In the genomic region with DNA sequence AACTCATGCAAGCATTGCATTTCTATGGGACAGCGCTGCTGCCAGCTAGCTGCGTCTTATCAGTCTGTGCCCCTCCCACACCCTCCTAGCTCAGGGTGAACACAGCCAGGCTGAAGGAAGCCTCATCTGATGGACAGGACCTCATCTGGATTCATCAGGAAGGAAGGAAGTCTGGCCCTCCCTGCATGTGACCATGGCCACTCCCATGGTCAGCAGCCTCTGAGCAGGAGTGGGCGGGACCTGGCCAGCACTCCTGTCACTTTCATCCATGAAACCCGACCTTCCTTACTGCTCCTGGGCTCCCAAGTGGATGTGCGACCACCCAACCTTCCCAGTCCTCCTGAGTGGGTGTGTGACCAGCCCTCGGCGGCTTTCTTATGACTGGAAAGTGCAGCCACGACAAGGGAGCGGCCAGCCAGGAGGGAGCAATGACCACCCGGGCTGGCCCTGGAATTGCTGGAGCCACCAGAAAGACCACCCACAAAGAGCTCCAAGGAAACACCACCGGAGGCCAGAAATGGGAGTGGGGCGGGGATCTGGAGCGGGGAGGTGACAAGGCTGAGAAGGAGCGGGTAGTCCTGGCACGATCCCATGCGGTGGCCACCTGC, we compare ENCODE assay signal across 1 cellular context.
TF ChIP-seq lines count a peak whose summit lies in the region.

No MANE protein-coding gene starts in this region.

TF ChIP-seq in K562, 482 proteins besides CTCF, POLR2A, EP300 and RAD21 (continued from another document):
- TF ChIP-seq USF1 (CRISPR knock-in tag; IDR thresholded peaks at IDR 0.05) = peak; percentile 67
- no peak for TF ChIP-seq TBP (optimal IDR thresholded peaks at IDR 0.05; ENCODE audit: low read depth, low read length)
- TF ChIP-seq GABPA (tag; conservative IDR thresholded peaks at IDR 0.05; ENCODE audit: low read depth) = peak; percentile 42
- peak; percentile 70; the same call in 1 of the 2 replicates for TF ChIP-seq KLF13 (tag; IDR thresholded peaks at IDR 0.05; ENCODE audit: borderline replicate concordance, low read depth)
- TF ChIP-seq JUND (IDR thresholded peaks at IDR 0.05; ENCODE audit: borderline replicate concordance, low read depth, low read length) = no peak
- TF ChIP-seq JUND (tag; IDR thresholded peaks at IDR 0.05; ENCODE audit: borderline replicate concordance, low read depth, low read length) = no peak; the same call in 2 of the 3 replicates
- TF ChIP-seq XRCC5 (IDR thresholded peaks at IDR 0.05; ENCODE audit: low read depth, low read length) = no peak
- no peak for TF ChIP-seq REST (CRISPR knock-in tag; IDR thresholded peaks at IDR 0.05; ENCODE audit: low read depth)
- peak; percentile 57 for TF ChIP-seq BHLHE40 (IDR thresholded peaks at IDR 0.05; ENCODE audit: low read length)
- peak; percentile 27; the same call in 1 of the 2 replicates for TF ChIP-seq PBX2 (CRISPR knock-in tag; IDR thresholded peaks at IDR 0.05; ENCODE audit: low read depth)
- peak; percentile 80 for TF ChIP-seq PBX2 (tag; conservative IDR thresholded peaks at IDR 0.05; ENCODE audit: low read depth)
- peak; percentile 24; the same call in 1 of the 2 replicates for TF ChIP-seq SPI1 (IDR thresholded peaks at IDR 0.05; ENCODE audit: borderline replicate concordance, low read depth, low read length)
- TF ChIP-seq TFE3 (CRISPR knock-in tag; IDR thresholded peaks at IDR 0.05) = no peak
- TF ChIP-seq PKNOX1 (IDR thresholded peaks at IDR 0.05) = peak; percentile 90
- no peak for TF ChIP-seq PRMT5 (CRISPR knock-in tag; IDR thresholded peaks at IDR 0.05)
- TF ChIP-seq SMAD2 (IDR thresholded peaks at IDR 0.05; ENCODE audit: low read depth, low read length) = no peak
- TF ChIP-seq SMARCA5 (IDR thresholded peaks at IDR 0.05) = no peak
- TF ChIP-seq MCM3 (IDR thresholded peaks at IDR 0.05) = no peak
- TF ChIP-seq CTBP1 (IDR thresholded peaks at IDR 0.05; ENCODE audit: borderline replicate concordance) = peak; percentile 62; the same call in 1 of the 2 replicates
- TF ChIP-seq FOXJ2 (tag; IDR thresholded peaks at IDR 0.05) = 0 out of 2 replicates have a peak, but pooled peaks have one; percentile 65
- no peak for TF ChIP-seq MAX (CRISPR knock-in tag; IDR thresholded peaks at IDR 0.05)
- peak; percentile 48 to 58; a peak in 3 of 4 replicates for TF ChIP-seq NRF1 (conservative IDR thresholded peaks at IDR 0.05 in 1 of 2, IDR thresholded peaks at IDR 0.05 in 1 of 2)
- TF ChIP-seq MEIS2 (IDR thresholded peaks at IDR 0.05; ENCODE audit: partially characterized antibody) = peak; percentile 59
- TF ChIP-seq NCOR1 (IDR thresholded peaks at IDR 0.05) = no peak
- TF ChIP-seq, protein P1, sequence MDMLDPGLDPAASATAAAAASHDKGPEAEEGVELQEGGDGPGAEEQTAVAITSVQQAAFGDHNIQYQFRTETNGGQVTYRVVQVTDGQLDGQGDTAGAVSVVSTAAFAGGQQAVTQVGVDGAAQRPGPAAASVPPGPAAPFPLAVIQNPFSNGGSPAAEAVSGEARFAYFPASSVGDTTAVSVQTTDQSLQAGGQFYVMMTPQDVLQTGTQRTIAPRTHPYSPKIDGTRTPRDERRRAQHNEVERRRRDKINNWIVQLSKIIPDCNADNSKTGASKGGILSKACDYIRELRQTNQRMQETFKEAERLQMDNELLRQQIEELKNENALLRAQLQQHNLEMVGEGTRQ (CRISPR knock-in tag; IDR thresholded peaks at IDR 0.05) = peak; percentile 79
